ENCODE assay signal across 11 cellular contexts in genomic region chr4:80540785-80541469, GRCh38.
DNase-seq lines count a peak whose midpoint lies in the region; ATAC-seq and TF ChIP-seq lines count a peak whose summit lies in the region.
"Had no signal": no experiment of that assay in that cellular context is flagged by ENCODE, and none has a peak within 500 bp of the region (broad histone marks: within the 10 kb centered on the region; RNA-seq: fewer than 3 reads in every experiment).

No MANE protein-coding gene starts in this region.

- no peak overlapping the region for H3K9ac ChIP-seq in fibroblast of lung (ENCODE audit: insufficient read depth, low read length)
- no peak overlapping the region for H3K9ac ChIP-seq in endodermal cell (ENCODE audit: extremely low read depth, low read length, poor library complexity, severe bottlenecking)

- H3K27me3 ChIP-seq in fibroblast of lung (ENCODE audit: control insufficient read depth, insufficient read depth, low read length) (no peaks in the 10 kb centered on the region), heart left ventricle (no peaks in the 10 kb centered on the region), endodermal cell (ENCODE audit: control insufficient read depth, insufficient read depth, low read length, poor library complexity, severe bottlenecking) (no peaks in the 10 kb centered on the region)

- H3K4me3 Mint-ChIP-seq in endodermal cell, result no peak overlapping the region

- H3K9me3 Mint-ChIP-seq in endodermal cell, result no peaks in the 10 kb centered on the region

- H4K20me1 ChIP-seq in fibroblast of lung (ENCODE audit: control insufficient read depth, extremely low read depth, insufficient read depth, low read length), result no peaks in the 10 kb centered on the region

- H3K4me3 ChIP-seq in fibroblast of lung (replicated peaks in 1 of 4; ENCODE audit: control extremely low read depth in 1 of 4, insufficient read depth in 1 of 4, low read depth in 3 of 4, low read length in 4 of 4) (no peak overlapping the region), heart left ventricle (no peak overlapping the region), endodermal cell (ENCODE audit: low read length) (no peak overlapping the region)

- no peak overlapping the region for H2AFZ ChIP-seq in fibroblast of lung (ENCODE audit: low read length)

- H3K4me1 ChIP-seq in fibroblast of lung (ENCODE audit: control insufficient read depth, extremely low read depth, insufficient read depth, low read length) (no peaks in the 10 kb centered on the region), heart left ventricle (no peaks in the 10 kb centered on the region), endodermal cell (ENCODE audit: control insufficient read depth, insufficient read depth, low read length) (no peaks in the 10 kb centered on the region)

- H3K27me3 Mint-ChIP-seq in endodermal cell (ENCODE audit: insufficient read depth), result no peaks in the 10 kb centered on the region

- TF ChIP-seq CTCF in fibroblast of lung (conservative IDR thresholded peaks at IDR 0.05 in 1 of 2, IDR thresholded peaks at IDR 0.05 in 1 of 2; ENCODE audit: low read depth in 1 of 2, low read length in 2 of 2), result no peak
- no peak for TF ChIP-seq CTCF in heart left ventricle (IDR thresholded peaks at IDR 0.05)
- no peak for TF ChIP-seq CTCF in endodermal cell (conservative IDR thresholded peaks at IDR 0.05)

- WGBS in heart left ventricle, 4 donors, result 64 to 75% (median 69%) methylated on average over 5 of the region's 5 CpGs
- WGBS in endodermal cell (ENCODE audit: insufficient coverage in 1 of 2, insufficient read length in 1 of 2), 2 experiments, result 89 to 100% methylated on average over 2 to 4 of the region's 5 CpGs

- H3K36me3 ChIP-seq in fibroblast of lung (ENCODE audit: control insufficient read depth, insufficient read depth, low read length) (no peaks in the 10 kb centered on the region), heart left ventricle (no peaks in the 10 kb centered on the region), endodermal cell (ENCODE audit: control insufficient read depth, insufficient read depth, low read length) (no peaks in the 10 kb centered on the region)

- H3K9me3 ChIP-seq in fibroblast of lung (ENCODE audit: control insufficient read depth, insufficient read depth, low read depth, low read length) (no peaks in the 10 kb centered on the region), heart left ventricle (no peaks in the 10 kb centered on the region), endodermal cell (ENCODE audit: control insufficient read depth, low read length) (no peaks in the 10 kb centered on the region)

- no peak overlapping the region for H3K27ac ChIP-seq in fibroblast of lung (ENCODE audit: insufficient read depth, low read length)
- H3K27ac ChIP-seq in heart left ventricle, result no peak overlapping the region
- no peak overlapping the region for H3K27ac ChIP-seq in endodermal cell (ENCODE audit: low read depth, low read length)

- peak; percentile 5 to 46 for DNase-seq in fibroblast of lung (ENCODE audit: low read depth in 2 of 2)
- no peak for DNase-seq in NCI-H1694 (lab: John Stamatoyannopoulos, UW)
- DNase-seq in Ammon's horn (ENCODE audit: low spot score), result no peak
- DNase-seq in heart left ventricle, result no peak
- DNase-seq in endodermal cell, result no peak
- DNase-seq: activated CD4-positive, alpha-beta T cell treated with anti-CD3 and anti-CD28 coated beads for 1 hour; mesendoderm; NCI-H2227 treated with DMSO at 0.1 percent for 48 hours had no signal

- no peaks in the 10 kb centered on the region for H3K36me3 Mint-ChIP-seq in endodermal cell (ENCODE audit: low read depth)

- no peak overlapping the region for H3K4me2 ChIP-seq in fibroblast of lung (ENCODE audit: extremely low read depth, insufficient read depth, low read length)

- intact Hi-C loops in heart left ventricle (cut with DNase I), result no loop called here

- H3K27ac Mint-ChIP-seq in endodermal cell, result no peak overlapping the region

- H3K4me1 Mint-ChIP-seq in endodermal cell, result no peaks in the 10 kb centered on the region

- no peak for TF ChIP-seq POLR2A in heart left ventricle (IDR thresholded peaks at IDR 0.05)

- H3K79me2 ChIP-seq in fibroblast of lung (ENCODE audit: control insufficient read depth, insufficient read depth, low read length), result no peaks in the 10 kb centered on the region

- ATAC-seq in GM18502 (IDR thresholded peaks at IDR 0.05; ENCODE audit: poor library complexity, unreplicated experiment), result peak; percentile 92
- peak; percentile 89 for ATAC-seq in GM21390 (IDR thresholded peaks at IDR 0.05; ENCODE audit: unreplicated experiment)
- ATAC-seq in HG03196 (IDR thresholded peaks at IDR 0.05; ENCODE audit: unreplicated experiment), result peak; percentile 87
- ATAC-seq in heart left ventricle, result no peak

Comparison
In these comparisons a context has a peak if more than half of its experiments do, and no peak if none do; other contexts are left out.
1. ATAC-seq: peak in GM18502 (single experiment), GM21390 (single experiment) and HG03196 (single experiment); none in heart left ventricle (0 of 4).
2. DNase-seq: peak in fibroblast of lung (2 of 2); none in NCI-H1694 (single experiment), Ammon's horn (single experiment), heart left ventricle (0 of 5) and endodermal cell (single experiment).